9 cellular contexts compared by ENCODE assay signal in genomic region chr17:18476508-18477308, GRCh38. TPM values are rescaled to one million over a fixed set of nuclear protein-coding genes. Genes with fewer than 3 reads are reported as not detected.
A peak's percentile ranks its signal among the peaks of the same experiment; 100 is the strongest.
DNase-seq lines count a peak whose midpoint lies in the region; ATAC-seq, FAIRE-seq and TF ChIP-seq lines count a peak whose summit lies in the region.
"Not testable (repeated sequence)": the region's sequence is repeated elsewhere in the genome, so short reads cannot be mapped to it uniquely, and the experiment has no call there.
"Had no signal": no experiment of that assay in that cellular context is flagged by ENCODE, and none has a peak within 500 bp of the region (broad histone marks: within the 10 kb centered on the region; RNA-seq: fewer than 3 reads in every experiment).

LGALS9C (plus strand) TSS chr17:18476789; CDS start chr17:18476855, 66 bp downstream.

- TF ChIP-seq CTCF in bronchial epithelial cell (IDR thresholded peaks at IDR 0.05; ENCODE audit: insufficient read depth, low read length, severe bottlenecking); lower lobe of right lung (IDR thresholded peaks at IDR 0.05); upper lobe of right lung (IDR thresholded peaks at IDR 0.05): not testable (repeated sequence)

- ATAC-seq in GM21360 (IDR thresholded peaks at IDR 0.05; ENCODE audit: unreplicated experiment): peak; percentile 70
- ATAC-seq in HG02981 (IDR thresholded peaks at IDR 0.05; ENCODE audit: unreplicated experiment): peak; percentile 78
- ATAC-seq in lower lobe of right lung: peak; percentile 68 to 87
- ATAC-seq in upper lobe of right lung: peak; percentile 90

- not testable (repeated sequence) for H3K4me1 ChIP-seq in lower lobe of right lung, upper lobe of right lung

- DNase-seq in GM12892 (ENCODE audit: insufficient read length): peak; percentile 36
- peak; percentile 25 for DNase-seq in Jurkat, Clone E6-1 (ENCODE audit: low read depth, low spot score)
- DNase-seq in T-helper 2 cell treated with Interferon-gamma antibody and Interleukin-4, amounts not matched to agents 5 μg/mL and 100 μg/mL, for 36 hours (ENCODE audit: low spot score); lower lobe of right lung; upper lobe of right lung: not testable (repeated sequence)
- DNase-seq in bronchial epithelial cell (ENCODE audit: low read depth): peak; percentile 47

- peak within 1 kb of the TSS; percentile 68 for H3K27ac Mint-ChIP-seq in T-helper 2 cell treated with Interferon-gamma antibody and Interleukin-4, amounts not matched to agents 5 μg/mL and 100 μg/mL, for 36 hours

- not testable (repeated sequence) for H3K4me1 Mint-ChIP-seq in T-helper 2 cell treated with Interferon-gamma antibody and Interleukin-4, amounts not matched to agents 5 μg/mL and 100 μg/mL, for 36 hours (ENCODE audit: low read depth)

- intact Hi-C loops in lower lobe of right lung (cut with DNase I); upper lobe of right lung (cut with DNase I): not testable (repeated sequence)

- not testable (repeated sequence) for H3K36me3 Mint-ChIP-seq in T-helper 2 cell treated with Interferon-gamma antibody and Interleukin-4, amounts not matched to agents 5 μg/mL and 100 μg/mL, for 36 hours (ENCODE audit: low read depth)

- not testable (repeated sequence) for H3K9me3 Mint-ChIP-seq in T-helper 2 cell treated with Interferon-gamma antibody and Interleukin-4, amounts not matched to agents 5 μg/mL and 100 μg/mL, for 36 hours

- not testable (repeated sequence) for H3K27ac ChIP-seq in lower lobe of right lung, upper lobe of right lung

- H3K4me3 ChIP-seq in Jurkat, Clone E6-1 (ENCODE audit: low read length); bronchial epithelial cell (ENCODE audit: low read depth, low read length); lower lobe of right lung; upper lobe of right lung: not testable (repeated sequence)

- FAIRE-seq in GM12892 (lab: Jason Lieb, UNC): not testable (repeated sequence)
- peak; percentile 43 for FAIRE-seq in bronchial epithelial cell (lab: Jason Lieb, UNC)

- peak within 1 kb of the TSS; percentile 81 for H3K4me3 Mint-ChIP-seq in T-helper 2 cell treated with Interferon-gamma antibody and Interleukin-4, amounts not matched to agents 5 μg/mL and 100 μg/mL, for 36 hours

- not testable (repeated sequence) for TF ChIP-seq POLR2A in GM12892 (IDR thresholded peaks at IDR 0.05; ENCODE audit: low read depth, low read length)

- not testable (repeated sequence) for H3K27me3 Mint-ChIP-seq in T-helper 2 cell treated with Interferon-gamma antibody and Interleukin-4, amounts not matched to agents 5 μg/mL and 100 μg/mL, for 36 hours (ENCODE audit: low read depth)

- not testable (repeated sequence) for H3K36me3 ChIP-seq in bronchial epithelial cell (ENCODE audit: control insufficient read depth, insufficient read depth, low read length); lower lobe of right lung; upper lobe of right lung

- not testable (repeated sequence) for H3K27me3 ChIP-seq in bronchial epithelial cell (ENCODE audit: control insufficient read depth, insufficient read depth, low read length); lower lobe of right lung (ENCODE audit: low read depth); upper lobe of right lung

- not testable (repeated sequence) for H3K9me3 ChIP-seq in lower lobe of right lung, upper lobe of right lung

RNA-seq across cellular contexts. Expression of gene LGALS9C, which starts in this region (rescaled TPM):
- polyA plus RNA-seq in GM12892 (2012; ENCODE audit: missing spikeins): 3.1 TPM
- 0.48 TPM for polyA plus RNA-seq in Jurkat, Clone E6-1 (2012; ENCODE audit: insufficient read depth, insufficient read length)
- total RNA-seq in bronchial epithelial cell (0.38 TPM in 1 of 2 replicates, not detected in the other), lower lobe of right lung (0.47 TPM), upper lobe of right lung (not detected)
- total RNA-seq: cardiac septum had no signal

Comparison
In these comparisons a context has a peak if more than half of its experiments do, and no peak if none do; other contexts are left out.
1. Peak in DNase-seq in bronchial epithelial cell; RNA of the gene not detected or under 1 TPM.
2. Peak in ATAC-seq in lower lobe of right lung; RNA of the gene not detected or under 1 TPM.
3. Peak in ATAC-seq in upper lobe of right lung; RNA of the gene not detected or under 1 TPM.